10 cellular contexts compared by ENCODE assay signal in the genomic region with DNA sequence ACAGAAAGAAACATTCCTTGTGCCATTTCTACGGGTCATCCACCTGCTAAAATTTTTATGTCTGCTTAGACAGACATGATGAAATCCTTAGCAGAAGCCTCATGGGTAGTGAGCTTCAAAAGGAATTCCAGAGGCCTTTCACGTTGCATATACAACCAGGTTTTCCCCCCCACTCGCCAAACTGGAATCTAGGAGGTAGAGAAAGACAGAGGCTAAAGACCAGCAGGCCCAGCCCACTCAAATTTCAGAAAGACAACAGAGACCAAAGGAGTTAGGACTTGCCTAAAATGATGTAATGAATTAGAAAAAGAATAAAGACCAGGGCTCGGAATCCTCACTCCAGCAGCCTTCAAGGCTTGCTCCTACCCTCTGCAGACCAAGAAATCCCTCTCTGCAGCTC. TPM values are rescaled to one million over a fixed set of nuclear protein-coding genes. Genes with fewer than 3 reads are reported as not detected.
A peak's percentile ranks its signal among the peaks of the same experiment; 100 is the strongest.
DNase-seq lines count a peak whose midpoint lies in the region; ATAC-seq and TF ChIP-seq lines count a peak whose summit lies in the region.
"Had no signal": no experiment of that assay in that cellular context is flagged by ENCODE, and none has a peak within 500 bp of the region (broad histone marks: within the 10 kb centered on the region; RNA-seq: fewer than 3 reads in every experiment).

No MANE protein-coding gene starts in this region.

- peak overlapping the region; percentile 75 to 95 (median 83) for H3K4me3 Mint-ChIP-seq in CD4-positive, alpha-beta memory T cell

- H2AFZ ChIP-seq in fibroblast of lung (ENCODE audit: low read length) = no peak overlapping the region

- no peaks in the 10 kb centered on the region for H3K27me3 ChIP-seq in CD4-positive, alpha-beta memory T cell (ENCODE audit: insufficient read depth, low read length)
- H3K27me3 ChIP-seq in fibroblast of lung (ENCODE audit: control insufficient read depth, insufficient read depth, low read length) (no peaks in the 10 kb centered on the region), prostate gland (replicated peaks; ENCODE audit: insufficient read depth) (no peaks in the 10 kb centered on the region)

- H3K4me3 ChIP-seq in CD4-positive, alpha-beta memory T cell (ENCODE audit: low read length in 2 of 2) = no peak overlapping the region
- no peak overlapping the region for H3K4me3 ChIP-seq in fibroblast of lung (replicated peaks in 1 of 4; ENCODE audit: control extremely low read depth in 1 of 4, insufficient read depth in 1 of 4, low read depth in 3 of 4, low read length in 4 of 4)
- no peak overlapping the region for H3K4me3 ChIP-seq in prostate gland

- no peaks in the 10 kb centered on the region for H4K20me1 ChIP-seq in fibroblast of lung (ENCODE audit: control insufficient read depth, extremely low read depth, insufficient read depth, low read length)

- H3K27ac ChIP-seq in CD4-positive, alpha-beta memory T cell (ENCODE audit: low read depth, low read length) = peak overlapping the region; percentile 93
- peak overlapping the region; percentile 98 for H3K27ac ChIP-seq in RWPE1
- H3K27ac ChIP-seq in fibroblast of lung (ENCODE audit: insufficient read depth, low read length) = peak overlapping the region; percentile 92
- H3K27ac ChIP-seq in prostate gland = peak overlapping the region; percentile 97

- TF ChIP-seq CTCF in RWPE1 (conservative IDR thresholded peaks at IDR 0.05; ENCODE audit: low read depth) = no peak
- no peak for TF ChIP-seq CTCF in fibroblast of lung (conservative IDR thresholded peaks at IDR 0.05 in 1 of 2, IDR thresholded peaks at IDR 0.05 in 1 of 2; ENCODE audit: low read depth in 1 of 2, low read length in 2 of 2)
- TF ChIP-seq CTCF in prostate gland (IDR thresholded peaks at IDR 0.05) = no peak

- H3K36me3 Mint-ChIP-seq in CD4-positive, alpha-beta memory T cell = peaks cover 5 to 9% of the 10 kb centered on the region in 2 donors

- no peak overlapping the region for H3K4me2 ChIP-seq in fibroblast of lung (ENCODE audit: extremely low read depth, insufficient read depth, low read length)

- H3K27me3 Mint-ChIP-seq in CD4-positive, alpha-beta memory T cell = no peaks in the 10 kb centered on the region

- peaks cover 0 to 2% (median 0%) of the 10 kb centered on the region in 8 donors for H3K9me3 Mint-ChIP-seq in CD4-positive, alpha-beta memory T cell

- POLR2A ChIA-PET in CD4-positive, alpha-beta memory T cell (lab: Charles Lee; ENCODE audit: partially characterized antibody) = interaction anchor here (3.8 to 14.4 kb wide), 2 partner anchors 10 to 17 kb away, joined by 31 to 376 read pairs; partner anchors contain the start of gene B4GALT1
- POLR2A ChIA-PET in RWPE1 (lab: Yijun Ruan, JAX; ENCODE audit: low non-redundant PET) = interaction anchor here (1.5 kb wide), 1 partner anchor 9 kb away, joined by 3 read pairs; the partner anchor contains the start of gene B4GALT1

- H3K4me1 Mint-ChIP-seq in CD4-positive, alpha-beta memory T cell = peaks cover 78 to 100% (median 88%) of the 10 kb centered on the region in 4 donors

- no peaks in the 10 kb centered on the region for H3K36me3 ChIP-seq in CD4-positive, alpha-beta memory T cell (ENCODE audit: insufficient read depth, low read length)
- H3K36me3 ChIP-seq in fibroblast of lung (ENCODE audit: control insufficient read depth, insufficient read depth, low read length) (no peaks in the 10 kb centered on the region), prostate gland (no peaks in the 10 kb centered on the region)

- H3K4me1 ChIP-seq in CD4-positive, alpha-beta memory T cell (ENCODE audit: insufficient read depth, low read length) = peaks cover 100% of the 10 kb centered on the region
- H3K4me1 ChIP-seq in fibroblast of lung (ENCODE audit: control insufficient read depth, extremely low read depth, insufficient read depth, low read length) (peaks cover 53% of the 10 kb centered on the region), prostate gland (replicated peaks) (peaks cover 27% of the 10 kb centered on the region)

- H3K9ac ChIP-seq in fibroblast of lung (ENCODE audit: insufficient read depth, low read length) = no peak overlapping the region

- WGBS in prostate gland = 40% methylated on average over 4 of the region's 4 CpGs

- ATAC-seq in GM19467 (IDR thresholded peaks at IDR 0.05; ENCODE audit: unreplicated experiment) = no peak

- no peaks in the 10 kb centered on the region for H3K9me3 ChIP-seq in CD4-positive, alpha-beta memory T cell (ENCODE audit: control insufficient read depth in 1 of 2, low read length in 2 of 2)
- no peaks in the 10 kb centered on the region for H3K9me3 ChIP-seq in fibroblast of lung (ENCODE audit: control insufficient read depth, insufficient read depth, low read depth, low read length)
- H3K9me3 ChIP-seq in prostate gland = no peaks in the 10 kb centered on the region

- peaks cover 91% of the 10 kb centered on the region for H3K79me2 ChIP-seq in fibroblast of lung (ENCODE audit: control insufficient read depth, insufficient read depth, low read length)

- no peak for TF ChIP-seq POLR2A in prostate gland (IDR thresholded peaks at IDR 0.05)

- no peak for DNase-seq in CD4-positive, alpha-beta memory T cell
- DNase-seq in RWPE1 (ENCODE audit: low spot score) = no peak
- DNase-seq in fibroblast of lung (ENCODE audit: low read depth in 2 of 2) = no peak
- no peak for DNase-seq in prostate gland (ENCODE audit: low spot score)
- DNase-seq in NCI-H82 treated with DMSO at 0.1 percent for 48 hours (lab: John Stamatoyannopoulos, UW; ENCODE audit: unreplicated experiment) = no peak
- DNase-seq in Ammon's horn (ENCODE audit: low spot score) = no peak
- no peak for DNase-seq in effector CD8-positive, alpha-beta T cell (lab: John Stamatoyannopoulos, UW)
- DNase-seq: HCEC 1CT, NCI-H1436 treated with DMSO at 0.1 percent for 48 hours had no signal

- CTCF ChIA-PET in CD4-positive, alpha-beta memory T cell (lab: Charles Lee; ENCODE audit: partially characterized antibody) = interaction anchor here (1.1 to 2.4 kb wide), 4 partner anchors 10 to 68 kb away, joined by 3 to 9 read pairs (median 3); partner anchors contain the start of gene B4GALT1
- CTCF ChIA-PET in RWPE1 (lab: Yijun Ruan, JAX) = no interaction called here

- peak overlapping the region; percentile 96 to 100 (median 98) for H3K27ac Mint-ChIP-seq in CD4-positive, alpha-beta memory T cell

- intact Hi-C loops in CD4-positive, alpha-beta memory T cell (cut with micrococcal nuclease) = no loop called here
- intact Hi-C loops in prostate gland (cut with DNase I) = no loop called here

RNA-seq across cellular contexts. Expression of gene B4GALT1, which starts 9.2 kb away (rescaled TPM):
- 10 to 100 TPM; 54.1 to 56.0 TPM for total RNA-seq in CD4-positive, alpha-beta memory T cell
- polyA plus RNA-seq in CD4-positive, alpha-beta memory T cell = 10 to 100 TPM; 16.6 to 32.0 TPM
- total RNA-seq in fibroblast of lung = 18.2 and 24.1 TPM in 2 replicates
- polyA plus RNA-seq in fibroblast of lung = 51.9 and 64.8 TPM in 2 replicates
- 51.1 and 64.0 TPM in 2 replicates for polyA plus RNA-seq in fibroblast of lung (2012)
- polyA minus RNA-seq in fibroblast of lung (ENCODE audit: low replicate concordance) = 125 and 129 TPM in 2 replicates
- total RNA-seq in prostate gland = 100 to 1,000 TPM; 153 to 185 TPM
